ENCODE assay signal across 8 cellular contexts in genomic region chr4:39621582-39621981, GRCh38. TPM values are rescaled to one million over a fixed set of nuclear protein-coding genes. Genes with fewer than 3 reads are reported as not detected.
DNase-seq lines count a peak whose midpoint lies in the region; ATAC-seq and TF ChIP-seq lines count a peak whose summit lies in the region.

No MANE protein-coding gene starts in this region.

- peak; percentile 88 for ATAC-seq in upper lobe of right lung
- ATAC-seq in stimulated activated naive CD8-positive, alpha-beta T cell treated with anti-CD3 and anti-CD28 coated beads, Interleukin-15, Interleukin-2, amounts not matched to agents 100 U/mL and 50 U/mL, for 24 hours = no peak

- DNase-seq in NCI-H2029 (lab: John Stamatoyannopoulos, UW) (peak; percentile 1), NCI-H2029 treated with DMSO at 0.1 percent for 48 hours (lab: John Stamatoyannopoulos, UW) (no peak), astrocyte of the spinal cord (ENCODE audit: low read depth, low spot score) (peak; percentile 72), kidney tubule cell (ENCODE audit: low spot score) (peak; percentile 83), upper lobe of right lung (no peak), OCI-M2 (lab: John Stamatoyannopoulos, UW; ENCODE audit: unreplicated experiment) (no peak), NOMO-1 (lab: John Stamatoyannopoulos, UW; ENCODE audit: unreplicated experiment in 2 of 2) (no peak)
- DNase-seq in stimulated activated naive CD8-positive, alpha-beta T cell treated with anti-CD3 and anti-CD28 coated beads, Interleukin-15, Interleukin-2, amounts not matched to agents 100 U/mL and 50 U/mL, for 24 hours = no peak

- H3K27ac ChIP-seq in upper lobe of right lung = no peak overlapping the region

- intact Hi-C loops in upper lobe of right lung (cut with DNase I) = no loop called here

- H3K4me1 ChIP-seq in upper lobe of right lung = peaks cover 6% of the 10 kb centered on the region

- peaks cover 5% of the 10 kb centered on the region for H3K36me3 ChIP-seq in upper lobe of right lung

- H3K27me3 ChIP-seq in upper lobe of right lung = no peaks in the 10 kb centered on the region

- no peak overlapping the region for H3K4me3 ChIP-seq in astrocyte of the spinal cord (ENCODE audit: low read depth, low read length)
- H3K4me3 ChIP-seq in upper lobe of right lung = no peak overlapping the region

- no peaks in the 10 kb centered on the region for H3K9me3 ChIP-seq in upper lobe of right lung

- in situ Hi-C loops in astrocyte of the spinal cord (cut with HindIII; ENCODE audit: low sequenced_read_pairs) = no loop called here

- TF ChIP-seq CTCF in astrocyte of the spinal cord (IDR thresholded peaks at IDR 0.05; ENCODE audit: low read depth, low read length) = no peak
- TF ChIP-seq CTCF in upper lobe of right lung (IDR thresholded peaks at IDR 0.05) = no peak

RNA-seq across cellular contexts. Expression of gene SMIM14, which starts 17.1 kb away (rescaled TPM):
- total RNA-seq in upper lobe of right lung = 53.8 TPM

Comparison
In these comparisons a context has a peak if more than half of its experiments do, and no peak if none do; other contexts are left out.
1. DNase-seq: peak in NCI-H2029 (single experiment), astrocyte of the spinal cord (single experiment) and kidney tubule cell (single experiment); none in NCI-H2029 treated with DMSO at 0.1 percent for 48 hours (single experiment), upper lobe of right lung (single experiment), stimulated activated naive CD8-positive, alpha-beta T cell treated with anti-CD3 and anti-CD28 coated beads, Interleukin-15, Interleukin-2, amounts not matched to agents 100 U/mL and 50 U/mL, for 24 hours (single experiment), OCI-M2 (single experiment) and NOMO-1 (0 of 2).